8 cellular contexts compared by ENCODE assay signal in the genomic region with DNA sequence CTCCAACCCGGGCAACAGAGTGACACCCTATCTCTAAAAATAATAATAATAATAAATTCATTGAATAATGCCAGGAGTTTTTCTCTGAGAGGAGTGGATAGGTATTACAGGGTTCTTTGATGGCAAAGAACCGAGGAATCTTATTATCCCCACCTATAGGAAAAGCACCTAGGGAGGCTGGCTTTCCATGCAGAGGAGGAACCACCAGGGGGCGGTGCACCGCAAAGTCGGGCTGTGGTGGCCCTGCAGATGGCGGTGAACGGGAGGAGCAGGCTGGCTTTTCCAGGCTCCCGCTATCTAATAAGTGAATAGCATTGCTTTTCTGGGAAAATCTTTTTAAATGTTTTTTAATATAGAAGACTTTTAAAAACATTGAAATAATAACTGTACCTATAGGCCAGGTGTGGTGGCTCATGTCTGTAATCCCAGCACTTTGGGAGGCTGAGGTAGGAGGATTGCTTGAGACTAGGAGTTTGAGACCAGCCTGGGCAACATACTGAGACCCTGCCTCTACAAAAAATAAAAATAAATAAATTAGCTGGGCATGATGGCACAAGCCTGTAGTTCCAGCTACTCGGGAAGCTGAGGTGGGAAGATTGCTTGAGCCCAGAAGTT.
DNase-seq lines count a peak whose midpoint lies in the region; ATAC-seq and TF ChIP-seq lines count a peak whose summit lies in the region.

No MANE protein-coding gene starts in this region.

- CTCF ChIA-PET in activated naive CD4-positive, alpha-beta T cell treated with anti-CD3 and anti-CD28 coated beads, Interleukin-2, amount 10 ng/mL, durations not matched to agents 7 days and 5 days (lab: Charles Lee) = interaction anchor here (0.6 to 1.8 kb wide), 3 partner anchors 29 to 1052 kb away, joined by 3 to 7 read pairs (median 3); no protein-coding TSS in a partner anchor
- CTCF ChIA-PET in RWPE1 (lab: Yijun Ruan, JAX) = interaction anchor here (0.6 kb wide), 2 partner anchors 371 to 1388 kb away, joined by 3 to 4 read pairs; no protein-coding TSS in a partner anchor

- no peak; the same call in 2 of the 3 replicates for ATAC-seq in DND-41 (ENCODE audit: insufficient read depth, low read depth)
- ATAC-seq in GM21367 (IDR thresholded peaks at IDR 0.05; ENCODE audit: unreplicated experiment) = peak; percentile 77
- peak; percentile 97 for ATAC-seq in left lobe of liver

- H3K4me3 Mint-ChIP-seq in activated naive CD4-positive, alpha-beta T cell treated with anti-CD3 and anti-CD28 coated beads, Interleukin-2, amount 10 ng/mL, durations not matched to agents 7 days and 5 days = no peak overlapping the region

- in situ Hi-C loops in transverse colon (cut with MboI; ENCODE audit: low pct_ligation_motif_present in 1 of 4, low pct_unique_long_range_greater_than_20kb in 1 of 4, low sequenced_read_pairs in 3 of 4) = loop anchor here in 3 of 4 donors (25.0 kb wide), 1 partner anchor 1053 kb away; no protein-coding TSS in a partner anchor

- H3K36me3 ChIP-seq in DND-41 (ENCODE audit: insufficient read depth, low read length) = no peaks in the 10 kb centered on the region
- no peaks in the 10 kb centered on the region for H3K36me3 ChIP-seq in transverse colon

- H4K20me1 ChIP-seq in DND-41 (ENCODE audit: insufficient read depth, low read length) = no peaks in the 10 kb centered on the region

- TF ChIP-seq CTCF in DND-41 (IDR thresholded peaks at IDR 0.05; ENCODE audit: borderline replicate concordance, extremely low read depth, low read length, poor library complexity, severe bottlenecking) = peak; percentile 61
- peak; percentile 82 for TF ChIP-seq CTCF in LNCAP (IDR thresholded peaks at IDR 0.05)
- peak; percentile 41 to 58 (median 44) for TF ChIP-seq CTCF in transverse colon (IDR thresholded peaks at IDR 0.05)
- no peak for TF ChIP-seq CTCF in RWPE1 (conservative IDR thresholded peaks at IDR 0.05; ENCODE audit: low read depth)

- no peaks in the 10 kb centered on the region for H3K27me3 Mint-ChIP-seq in activated naive CD4-positive, alpha-beta T cell treated with anti-CD3 and anti-CD28 coated beads, Interleukin-2, amount 10 ng/mL, durations not matched to agents 7 days and 5 days

- TF ChIP-seq POLR2A in transverse colon (IDR thresholded peaks at IDR 0.05) = no peak

- intact Hi-C loops in transverse colon (cut with DNase I; ENCODE audit: low total_unique reads) = no loop called here

- DNase-seq in DND-41 (peak; percentile 42), left lobe of liver (ENCODE audit: low spot score) (peak; percentile 68), transverse colon (peak; percentile 51), RWPE1 (ENCODE audit: low spot score) (no peak), DMS79 treated with DMSO at 0.1 percent for 48 hours (lab: John Stamatoyannopoulos, UW) (no peak)
- DNase-seq in activated naive CD4-positive, alpha-beta T cell treated with anti-CD3 and anti-CD28 coated beads, Interleukin-2, amount 10 ng/mL, durations not matched to agents 7 days and 5 days = peak; percentile 39

- H3K4me1 Mint-ChIP-seq in activated naive CD4-positive, alpha-beta T cell treated with anti-CD3 and anti-CD28 coated beads, Interleukin-2, amount 10 ng/mL, durations not matched to agents 7 days and 5 days = no peaks in the 10 kb centered on the region

- H3K27ac ChIP-seq in DND-41 (ENCODE audit: low read length) (no peak overlapping the region), transverse colon (no peak overlapping the region), RWPE1 (no peak overlapping the region)

- TF ChIP-seq EP300 in transverse colon (IDR thresholded peaks at IDR 0.05; ENCODE audit: low read depth) = no peak

- H3K9me3 ChIP-seq in DND-41 (ENCODE audit: insufficient read depth, low read length, severe bottlenecking) (no peaks in the 10 kb centered on the region), transverse colon (no peaks in the 10 kb centered on the region)

- 55 to 56% methylated on average over 8 to 9 of the region's 9 CpGs for WGBS in transverse colon (ENCODE audit: low coverage in 1 of 2), 2 donors

- H3K4me1 ChIP-seq in DND-41 (ENCODE audit: insufficient read depth, low read length) (no peaks in the 10 kb centered on the region), transverse colon (no peaks in the 10 kb centered on the region)

- H3K4me2 ChIP-seq in DND-41 (ENCODE audit: insufficient read depth, low read length) = no peak overlapping the region

- POLR2A ChIA-PET in RWPE1 (lab: Yijun Ruan, JAX; ENCODE audit: low non-redundant PET) = no interaction called here

- H3K79me2 ChIP-seq in DND-41 (ENCODE audit: insufficient read depth, low read length) = no peaks in the 10 kb centered on the region

- H3K36me3 Mint-ChIP-seq in activated naive CD4-positive, alpha-beta T cell treated with anti-CD3 and anti-CD28 coated beads, Interleukin-2, amount 10 ng/mL, durations not matched to agents 7 days and 5 days = no peaks in the 10 kb centered on the region

- H3K4me3 ChIP-seq in DND-41 (ENCODE audit: low read depth in 1 of 2, low read length in 2 of 2) (no peak overlapping the region), transverse colon (no peak overlapping the region)

- no peak overlapping the region for H2AFZ ChIP-seq in DND-41 (ENCODE audit: low read depth, low read length)

- H3K27ac Mint-ChIP-seq in activated naive CD4-positive, alpha-beta T cell treated with anti-CD3 and anti-CD28 coated beads, Interleukin-2, amount 10 ng/mL, durations not matched to agents 7 days and 5 days = no peak overlapping the region

- H3K27me3 ChIP-seq in DND-41 (ENCODE audit: insufficient read depth, low read length, poor library complexity) (peaks cover 3% of the 10 kb centered on the region), transverse colon (no peaks in the 10 kb centered on the region)

- H3K9me3 Mint-ChIP-seq in activated naive CD4-positive, alpha-beta T cell treated with anti-CD3 and anti-CD28 coated beads, Interleukin-2, amount 10 ng/mL, durations not matched to agents 7 days and 5 days = no peaks in the 10 kb centered on the region

- H3K9ac ChIP-seq in DND-41 (ENCODE audit: low read depth, low read length) = no peak overlapping the region

Comparison
In these comparisons a context has a peak if more than half of its experiments do, and no peak if none do; other contexts are left out.
1. DNase-seq: peak in DND-41 (single experiment), activated naive CD4-positive, alpha-beta T cell treated with anti-CD3 and anti-CD28 coated beads, Interleukin-2, amount 10 ng/mL, durations not matched to agents 7 days and 5 days (single experiment), left lobe of liver (single experiment) and transverse colon (single experiment); none in RWPE1 (single experiment) and DMS79 treated with DMSO at 0.1 percent for 48 hours (single experiment).